Comparison of ENCODE assay signal across 34 cellular contexts in the genomic region with DNA sequence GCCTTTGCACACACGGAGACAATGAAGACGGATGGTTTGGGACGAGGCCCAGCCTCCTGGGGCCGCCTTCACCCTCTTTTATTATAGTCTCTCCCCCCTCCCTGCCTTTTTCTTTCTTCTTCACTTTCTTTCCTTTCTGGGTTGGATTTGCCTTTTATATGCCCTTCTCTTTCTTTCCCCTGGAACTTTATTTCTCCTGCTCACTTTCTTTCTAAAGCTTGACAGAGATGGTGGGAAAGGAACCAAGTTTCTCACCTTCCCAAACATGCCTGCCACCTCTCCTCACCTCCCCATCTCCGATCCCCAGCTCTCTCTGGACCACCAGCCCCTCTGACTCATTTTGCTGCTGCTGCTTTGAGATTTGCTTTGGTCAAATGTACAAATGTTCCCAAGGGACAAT. TPM values are rescaled to one million over a fixed set of nuclear protein-coding genes. Genes with fewer than 3 reads are reported as not detected.
"Had no signal": no experiment of that assay in that cellular context is flagged by ENCODE, and none has a peak within 500 bp of the region (broad histone marks: within the 10 kb centered on the region; RNA-seq: fewer than 3 reads in every experiment).

No MANE protein-coding gene starts in this region.

- ATAC-seq: activated T-cell treated with anti-CD3 and anti-CD28 coated beads, Interleukin-2, amount 50 U/mL, for 4 hours had no signal

- H3K9me3 ChIP-seq: MG63 had no signal

- H3K4me3 ChIP-seq: MG63 had no signal

- H3K36me3 Mint-ChIP-seq: activated CD4-positive, alpha-beta memory T cell treated with anti-CD3 and anti-CD28 coated beads for 36 hours; activated naive CD8-positive, alpha-beta T cell treated with anti-CD3 and anti-CD28 coated beads for 36 hours had no signal

- H3K27ac Mint-ChIP-seq: activated B cell treated with CpG ODN at 0.5 μM for 24 hours; activated CD4-positive, alpha-beta memory T cell treated with anti-CD3 and anti-CD28 coated beads for 36 hours; activated naive CD8-positive, alpha-beta T cell treated with anti-CD3 and anti-CD28 coated beads for 36 hours; activated T-helper 1 cell treated with anti-CD3 and anti-CD28 coated beads, Interleukin-12 subunit alpha, Interleukin-12 subunit beta, Interleukin-2, Interleukin-4 antibody, amounts not matched to agents 30 ng/mL and 10 ng/mL and 1 ng/mL, durations not matched to agents 14 hours and 24 hours and 36 hours had no signal

- DNase-seq: activated B cell treated with CpG ODN at 0.5 μM for 24 hours; activated CD4-positive, alpha-beta memory T cell treated with anti-CD3 and anti-CD28 coated beads for 36 hours; activated CD4-positive, alpha-beta T cell treated with anti-CD3 and anti-CD28 coated beads for 4 hours; activated CD4-positive, alpha-beta T cell treated with anti-CD3 and anti-CD28 coated beads, Interleukin-2, amount 50 U/mL, for 1 hour; activated CD4-positive, CD25-positive, alpha-beta regulatory T cell treated with anti-CD3 and anti-CD28 coated beads, Interleukin-2, amount 50 U/mL, for 72 hours; activated CD8-positive, alpha-beta memory T cell treated with anti-CD3 and anti-CD28 coated beads, Interleukin-2, amount 50 U/mL, for 4 hours; activated naive CD4-positive, alpha-beta T cell; activated naive CD4-positive, alpha-beta T cell treated with anti-CD3 and anti-CD28 coated beads, Interleukin-2, amount 50 U/mL, for 16 hours; activated naive CD8-positive, alpha-beta T cell treated with anti-CD3 and anti-CD28 coated beads for 36 hours; activated T-cell treated with anti-CD3 and anti-CD28 coated beads for 4 hours; activated T-cell treated with anti-CD3 and anti-CD28 coated beads, Interleukin-2, amount 50 U/mL, for 4 hours; amniotic stem cell; aorta; brain microvascular endothelial cell; central memory CD4-positive, alpha-beta T cell; Kasumi-1; KG1; MG63; NCI-H1048; NCI-H1105 treated with DMSO at 0.1 percent for 48 hours; NCI-H1436; NCI-H1694; NCI-H1930; NCI-H2081 treated with DMSO at 0.1 percent for 48 hours; NCI-H510A; NCI-H526; NCI-H748 treated with DMSO at 0.1 percent for 48 hours; Right ventricle myocardium superior; SW 1271; T-helper 1 cell; T-helper 2 cell; T-helper 9 cell had no signal

- H3K36me3 ChIP-seq: brain microvascular endothelial cell, MG63 had no signal

- H3K27ac ChIP-seq: brain microvascular endothelial cell had no signal

- H3K9me3 Mint-ChIP-seq: activated B cell treated with CpG ODN at 0.5 μM for 24 hours; activated CD4-positive, alpha-beta memory T cell treated with anti-CD3 and anti-CD28 coated beads for 36 hours; activated naive CD8-positive, alpha-beta T cell treated with anti-CD3 and anti-CD28 coated beads for 36 hours; activated T-cell treated with anti-CD3 and anti-CD28 coated beads, Interleukin-2, amount 50 U/mL, for 4 hours; activated T-helper 1 cell treated with anti-CD3 and anti-CD28 coated beads, Interleukin-12 subunit alpha, Interleukin-12 subunit beta, Interleukin-2, Interleukin-4 antibody, amounts not matched to agents 30 ng/mL and 10 ng/mL and 1 ng/mL, durations not matched to agents 14 hours and 24 hours and 36 hours had no signal

- H3K4me3 Mint-ChIP-seq: activated B cell treated with CpG ODN at 0.5 μM for 24 hours; activated CD4-positive, alpha-beta memory T cell treated with anti-CD3 and anti-CD28 coated beads for 36 hours; activated naive CD8-positive, alpha-beta T cell treated with anti-CD3 and anti-CD28 coated beads for 36 hours; activated T-cell treated with anti-CD3 and anti-CD28 coated beads, Interleukin-2, amount 50 U/mL, for 4 hours; activated T-helper 1 cell treated with anti-CD3 and anti-CD28 coated beads, Interleukin-12 subunit alpha, Interleukin-12 subunit beta, Interleukin-2, Interleukin-4 antibody, amounts not matched to agents 30 ng/mL and 10 ng/mL and 1 ng/mL, durations not matched to agents 14 hours and 24 hours and 36 hours had no signal

RNA-seq across cellular contexts. Expression of a gene that starts 6.8 kb away (rescaled TPM):
- total RNA-seq: activated B cell treated with CpG ODN at 0.5 μM for 24 hours; activated T-cell treated with anti-CD3 and anti-CD28 coated beads, Interleukin-2, amount 50 U/mL, for 4 hours; aorta; OCI-LY7; Right ventricle myocardium superior had no signal
- polyA plus RNA-seq: aorta had no signal
